Comparison of ENCODE assay signal across 9 cellular contexts in the genomic region with DNA sequence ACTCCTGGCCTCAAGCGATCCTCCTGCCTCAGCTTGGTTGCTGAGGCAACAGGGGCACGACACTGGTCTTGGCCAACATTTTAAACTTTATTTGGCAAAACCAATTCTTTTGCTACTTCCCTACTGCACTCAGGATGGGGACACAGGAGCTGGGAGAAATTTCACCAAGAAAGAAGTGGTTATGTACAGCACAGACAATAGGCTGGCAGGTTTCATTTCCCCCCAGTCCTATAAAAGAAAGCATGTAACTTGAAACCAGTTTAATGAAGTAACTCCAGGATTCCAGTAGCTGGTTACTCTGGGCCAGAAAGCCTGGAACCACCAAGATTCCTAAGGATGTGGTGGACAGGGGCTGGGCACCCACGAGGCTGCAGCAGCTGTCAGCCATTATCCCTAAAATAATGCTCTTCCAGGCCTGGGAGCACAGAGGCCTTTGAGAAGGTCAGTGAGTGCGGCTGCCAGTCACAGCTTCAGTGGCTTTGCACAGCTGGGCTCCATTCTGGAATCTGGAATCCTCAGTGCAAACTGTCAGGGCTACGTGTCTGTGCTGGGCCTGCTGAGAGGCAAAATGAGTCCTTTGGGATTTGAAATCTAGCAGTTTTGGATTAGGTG.
DNase-seq lines count a peak whose midpoint lies in the region; ATAC-seq and TF ChIP-seq lines count a peak whose summit lies in the region.
"Had no signal": no experiment of that assay in that cellular context is flagged by ENCODE, and none has a peak within 500 bp of the region (broad histone marks: within the 10 kb centered on the region; RNA-seq: fewer than 3 reads in every experiment).

No MANE protein-coding gene starts in this region.

- TF ChIP-seq CTCF in endothelial cell (IDR thresholded peaks at IDR 0.05; ENCODE audit: unreplicated experiment) (no peak), osteocyte (IDR thresholded peaks at IDR 0.05) (no peak)

- DNase-seq in GM04503 (ENCODE audit: low read depth) = peak; percentile 83
- peak; percentile 40 for DNase-seq in NCI-H526 treated with DMSO at 0.1 percent for 48 hours (lab: John Stamatoyannopoulos, UW)
- peak; percentile 9 for DNase-seq in endothelial cell (ENCODE audit: low spot score)
- DNase-seq in osteocyte (ENCODE audit: extremely low spot score, unreplicated experiment) = no peak
- no peak for DNase-seq in HUDEP-2 (lab: John Stamatoyannopoulos, UW; ENCODE audit: unreplicated experiment in 76 of 76)
- no peak for DNase-seq in NCI-H510A (lab: John Stamatoyannopoulos, UW)
- no peak for DNase-seq in NCI-H1694 (lab: John Stamatoyannopoulos, UW)
- DNase-seq: immature natural killer cell had no signal

- ATAC-seq in HG03135 (IDR thresholded peaks at IDR 0.05; ENCODE audit: unreplicated experiment) = no peak

- H3K36me3 Mint-ChIP-seq in endothelial cell (ENCODE audit: low read depth, unreplicated experiment) (no peaks in the 10 kb centered on the region), osteocyte (ENCODE audit: unreplicated experiment) (no peaks in the 10 kb centered on the region)
- H3K36me3 Mint-ChIP-seq: immature natural killer cell had no signal

- H3K27ac Mint-ChIP-seq in endothelial cell (ENCODE audit: unreplicated experiment) (peak overlapping the region; percentile 16), osteocyte (ENCODE audit: unreplicated experiment) (peak overlapping the region; percentile 67)

- H3K4me1 Mint-ChIP-seq in endothelial cell (ENCODE audit: unreplicated experiment) = peaks cover 28% of the 10 kb centered on the region
- peaks cover 57% of the 10 kb centered on the region for H3K4me1 Mint-ChIP-seq in osteocyte (ENCODE audit: unreplicated experiment)
- H3K4me1 Mint-ChIP-seq: immature natural killer cell had no signal

- no peaks in the 10 kb centered on the region for H3K9me3 Mint-ChIP-seq in endothelial cell (ENCODE audit: unreplicated experiment)
- no peaks in the 10 kb centered on the region for H3K9me3 Mint-ChIP-seq in osteocyte (ENCODE audit: unreplicated experiment)

- H3K27me3 Mint-ChIP-seq in endothelial cell (ENCODE audit: unreplicated experiment) (peaks cover 6% of the 10 kb centered on the region), osteocyte (ENCODE audit: unreplicated experiment) (no peaks in the 10 kb centered on the region)

- H3K4me3 Mint-ChIP-seq in endothelial cell (ENCODE audit: unreplicated experiment) = no peak overlapping the region
- no peak overlapping the region for H3K4me3 Mint-ChIP-seq in osteocyte (ENCODE audit: unreplicated experiment)
- H3K4me3 Mint-ChIP-seq: immature natural killer cell had no signal

Comparison
In these comparisons a context has a peak if more than half of its experiments do, and no peak if none do; other contexts are left out.
1. DNase-seq: peak in GM04503 (single experiment), NCI-H526 treated with DMSO at 0.1 percent for 48 hours (single experiment) and endothelial cell (single experiment); none in osteocyte (single experiment), HUDEP-2 (0 of 76), NCI-H510A (single experiment) and NCI-H1694 (single experiment).